In genomic region chr1:29202584-29203340, GRCh38 we compare ENCODE assay signal across 8 cellular contexts. TPM values are rescaled to one million over a fixed set of nuclear protein-coding genes. Genes with fewer than 3 reads are reported as not detected.
DNase-seq lines count a peak whose midpoint lies in the region; ATAC-seq and TF ChIP-seq lines count a peak whose summit lies in the region.

No MANE protein-coding gene starts in this region.

- H3K36me3 Mint-ChIP-seq in chondrocyte (ENCODE audit: low read depth): peaks cover 8% of the 10 kb centered on the region

- H3K9me3 Mint-ChIP-seq in chondrocyte (ENCODE audit: low read depth): no peaks in the 10 kb centered on the region

- H3K4me1 Mint-ChIP-seq in chondrocyte (ENCODE audit: low read depth): peaks cover 11% of the 10 kb centered on the region

- peak; percentile 83 for DNase-seq in GM10266 (ENCODE audit: extremely low spot score)
- DNase-seq in NCI-H460 (ENCODE audit: extremely low read depth, low read depth): peak; percentile 91
- peak; percentile 80 for DNase-seq in activated CD4-positive, alpha-beta T cell treated with anti-CD3 and anti-CD28 coated beads for 1 hour
- no peak for DNase-seq in chondrocyte (ENCODE audit: low spot score)
- peak; percentile 72 to 84 for DNase-seq in stimulated activated CD4-positive, alpha-beta T cell treated with anti-CD3 and anti-CD28 coated beads, Interleukin-1b, Interleukin-23, amount 100 ng/mL, for 1 hour (ENCODE audit: low read depth in 2 of 2)

- peak overlapping the region; percentile 14 for H3K27ac ChIP-seq in layer of hippocampus (ENCODE audit: low read depth, low read length)

- H3K27me3 ChIP-seq in layer of hippocampus (ENCODE audit: control insufficient read depth, insufficient read depth, low read length): no peaks in the 10 kb centered on the region

- no peaks in the 10 kb centered on the region for H3K27me3 Mint-ChIP-seq in chondrocyte (ENCODE audit: low read depth)

- no peak overlapping the region for H3K4me3 Mint-ChIP-seq in chondrocyte (ENCODE audit: unreplicated experiment)

- TF ChIP-seq CTCF in GM10266 (IDR thresholded peaks at IDR 0.05; ENCODE audit: control insufficient read depth, insufficient read depth, low read depth, missing control alignments) (peak; percentile 95), chondrocyte (IDR thresholded peaks at IDR 0.05) (peak; percentile 93)

- ATAC-seq in HG03432 (IDR thresholded peaks at IDR 0.05; ENCODE audit: unreplicated experiment) (peak; percentile 47), GM18511 (IDR thresholded peaks at IDR 0.05; ENCODE audit: unreplicated experiment) (no peak)

- H3K27ac Mint-ChIP-seq in chondrocyte (ENCODE audit: unreplicated experiment): peak overlapping the region; percentile 92

RNA-seq across cellular contexts. Expression of gene SRSF4, which starts 21.1 kb away (rescaled TPM):
- 23.1 and 25.0 TPM in 2 replicates for total RNA-seq in NCI-H460 (2014; rRNA removed; shearing (Covaris generic))
- polyA plus RNA-seq in NCI-H460 (2014; cell fraction: nucleus; rRNA removed): 26.2 and 50.8 TPM in 2 replicates
- total RNA-seq in chondrocyte: 49.1 to 65.2 TPM (median 50.1 TPM) in 3 replicates

RNA-seq across cellular contexts. Expression of gene MECR, which starts 28.0 kb away (rescaled TPM):
- 35.8 and 35.9 TPM in 2 replicates for total RNA-seq in NCI-H460 (2014; rRNA removed; shearing (Covaris generic))
- 33.6 and 45.0 TPM in 2 replicates for polyA plus RNA-seq in NCI-H460 (2014; cell fraction: nucleus; rRNA removed)
- total RNA-seq in chondrocyte: 15.2 to 24.5 TPM (median 15.6 TPM) in 3 replicates

RNA-seq across cellular contexts. Expression of gene PTPRU, which starts 33.6 kb away (rescaled TPM):
- total RNA-seq in NCI-H460 (2014; rRNA removed; shearing (Covaris generic)): 7.4 and 8.9 TPM in 2 replicates
- polyA plus RNA-seq in NCI-H460 (2014; cell fraction: nucleus; rRNA removed): 19.2 and 31.3 TPM in 2 replicates
- 12.6 to 20.7 TPM (median 14.8 TPM) in 3 replicates for total RNA-seq in chondrocyte
